In genomic region chr2:6748399-6748798, GRCh38 we compare ENCODE assay signal across 22 cellular contexts.
"Had no signal": no experiment of that assay in that cellular context is flagged by ENCODE, and none has a peak within 500 bp of the region (broad histone marks: within the 10 kb centered on the region; RNA-seq: fewer than 3 reads in every experiment).

No MANE protein-coding gene starts in this region.

- H3K27me3 ChIP-seq: colonic mucosa, gastrocnemius medialis, right lobe of liver, tibial nerve, upper lobe of left lung, uterus had no signal

- H3K27ac ChIP-seq: colonic mucosa, epithelial cell of prostate, gastrocnemius medialis, right lobe of liver, thoracic aorta, tibial nerve, upper lobe of left lung, uterus had no signal

- DNase-seq: colonic mucosa; effector CD8-positive, alpha-beta T cell; endodermal cell; foreskin fibroblast; gastrocnemius medialis; head of caudate nucleus; natural killer cell; posterior cingulate gyrus; retina; right lobe of liver; small intestine; stimulated activated CD4-positive, alpha-beta T cell treated with anti-CD3 and anti-CD28 coated beads, Interleukin-15, amount 100 ng/mL, for 24 hours; stimulated activated CD4-positive, alpha-beta T cell treated with anti-CD3 and anti-CD28 coated beads, Interleukin-2, amount 100 ng/mL, for 48 hours; stimulated activated naive B cell treated with anti-CD40 and anti-IgM and Interleukin-4, amounts not matched to agents 10 μg/mL and 1 μg/mL and 100 μg/mL, for 72 hours; upper lobe of left lung; uterus had no signal

- H3K4me1 ChIP-seq: colonic mucosa, gastrocnemius medialis, right lobe of liver, tibial nerve, uterus had no signal

- H3K4me3 ChIP-seq: colonic mucosa, gastrocnemius medialis, lung, right lobe of liver, thoracic aorta, tibial nerve, upper lobe of left lung, uterus had no signal

- FAIRE-seq: keratinocyte, small intestine had no signal

- ATAC-seq: esophagus mucosa; gastrocnemius medialis; natural killer cell; right lobe of liver; stimulated activated naive B cell treated with anti-CD40 and anti-IgM and Interleukin-4, amounts not matched to agents 10 μg/mL and 1 μg/mL and 100 μg/mL, for 72 hours had no signal

- H3K9me3 ChIP-seq: colonic mucosa, gastrocnemius medialis, right lobe of liver, thoracic aorta, tibial nerve, upper lobe of left lung, uterus had no signal

- H3K36me3 ChIP-seq: colonic mucosa, gastrocnemius medialis, right lobe of liver, thoracic aorta, tibial nerve, upper lobe of left lung, uterus had no signal
